Comparison of ENCODE assay signal across 17 cellular contexts in the genomic region with DNA sequence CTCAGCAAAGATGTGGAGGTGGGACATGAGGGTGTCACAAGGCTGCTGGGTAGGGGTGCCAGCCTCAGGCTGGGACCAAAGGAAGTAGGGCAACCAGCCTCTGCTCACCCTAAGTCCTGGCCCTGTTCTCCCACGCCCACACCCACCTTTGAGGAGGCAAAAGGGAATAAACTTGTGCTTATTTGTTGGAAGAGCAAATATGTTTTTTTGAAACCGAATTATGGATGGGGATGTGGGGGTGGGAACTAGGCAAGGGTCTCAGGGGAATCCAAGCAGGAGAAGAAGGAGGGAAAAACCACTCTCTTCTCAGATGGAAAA. TPM values are rescaled to one million over a fixed set of nuclear protein-coding genes. Genes with fewer than 3 reads are reported as not detected.
DNase-seq lines count a peak whose midpoint lies in the region; ATAC-seq, FAIRE-seq and TF ChIP-seq lines count a peak whose summit lies in the region.
"Had no signal": no experiment of that assay in that cellular context is flagged by ENCODE, and none has a peak within 500 bp of the region (broad histone marks: within the 10 kb centered on the region; RNA-seq: fewer than 3 reads in every experiment).

No MANE protein-coding gene starts in this region.

- no peaks in the 10 kb centered on the region for H3K36me3 ChIP-seq in astrocyte (ENCODE audit: insufficient read depth, low read length)
- no peaks in the 10 kb centered on the region for H3K36me3 ChIP-seq in suprapubic skin

- peak overlapping the region; percentile 2 for H2AFZ ChIP-seq in astrocyte (ENCODE audit: low read depth, low read length)

- no peak for ATAC-seq in memory B cell (ENCODE audit: low read depth)
- no peak for ATAC-seq in left colon
- ATAC-seq: esophagus mucosa, T-cell had no signal

- TF ChIP-seq POLR2A in suprapubic skin (IDR thresholded peaks at IDR 0.05), result no peak

- no peak overlapping the region for H3K4me3 ChIP-seq in astrocyte (ENCODE audit: insufficient read depth, low read depth, low read length)
- H3K4me3 ChIP-seq in suprapubic skin, result no peak overlapping the region
- H3K4me3 ChIP-seq: testis had no signal

- peaks cover 34% of the 10 kb centered on the region for H3K4me1 Mint-ChIP-seq in astrocyte (ENCODE audit: low read depth, unreplicated experiment)
- H3K4me1 Mint-ChIP-seq in memory B cell, result peaks cover 27% of the 10 kb centered on the region

- DNase-seq in activated CD8-positive, alpha-beta memory T cell treated with anti-CD3 and anti-CD28 coated beads, Interleukin-2, amount 50 U/mL, for 48 hours, result peak; percentile 50
- no peak for DNase-seq in activated CD8-positive, alpha-beta memory T cell treated with anti-CD3 and anti-CD28 coated beads, Interleukin-2, amount 50 U/mL, for 4 hours
- DNase-seq in astrocyte (ENCODE audit: low read depth), result no peak
- no peak for DNase-seq in memory B cell (ENCODE audit: low spot score in 2 of 2)
- DNase-seq in suprapubic skin (ENCODE audit: low spot score in 2 of 2), result no peak
- no peak for DNase-seq in left colon
- DNase-seq in NCI-H2196 (lab: John Stamatoyannopoulos, UW; ENCODE audit: unreplicated experiment), result no peak
- no peak for DNase-seq in Kasumi-1 (lab: John Stamatoyannopoulos, UW)
- DNase-seq: ACHN; activated naive CD4-positive, alpha-beta T cell; central memory CD4-positive, alpha-beta T cell; NCI-H1048; NCI-H345; T-cell had no signal

- WGBS in suprapubic skin, result 50% methylated on average over 2 of the region's 2 CpGs

- H3K9me3 Mint-ChIP-seq in astrocyte (ENCODE audit: unreplicated experiment) (no peaks in the 10 kb centered on the region), memory B cell (no peaks in the 10 kb centered on the region)
- H3K9me3 Mint-ChIP-seq: T-cell had no signal

- H3K9ac ChIP-seq in astrocyte (ENCODE audit: low read length), result no peak overlapping the region

- TF ChIP-seq CTCF in astrocyte (IDR thresholded peaks at IDR 0.05; ENCODE audit: insufficient read depth, low read depth, low read length) (no peak), suprapubic skin (IDR thresholded peaks at IDR 0.05) (no peak)

- no peaks in the 10 kb centered on the region for H3K27me3 ChIP-seq in astrocyte (ENCODE audit: insufficient read depth, low read length)
- H3K27me3 ChIP-seq in suprapubic skin, result no peaks in the 10 kb centered on the region
- H3K27me3 ChIP-seq: testis had no signal

- H3K27me3 Mint-ChIP-seq in astrocyte (ENCODE audit: low read depth, unreplicated experiment) (no peaks in the 10 kb centered on the region), memory B cell (no peaks in the 10 kb centered on the region)
- H3K27me3 Mint-ChIP-seq: T-cell had no signal

- peaks cover under 1% of the 10 kb centered on the region for H3K36me3 Mint-ChIP-seq in astrocyte (ENCODE audit: low read depth, unreplicated experiment)
- H3K36me3 Mint-ChIP-seq in memory B cell, result no peaks in the 10 kb centered on the region
- H3K36me3 Mint-ChIP-seq: T-cell had no signal

- no peaks in the 10 kb centered on the region for H4K20me1 ChIP-seq in astrocyte (ENCODE audit: insufficient read depth, low read length)

- H3K27ac Mint-ChIP-seq in astrocyte (ENCODE audit: unreplicated experiment), result no peak overlapping the region
- H3K27ac Mint-ChIP-seq in memory B cell, result peak overlapping the region; percentile 38
- H3K27ac Mint-ChIP-seq: T-cell had no signal

- H3K27ac ChIP-seq in astrocyte (ENCODE audit: low read depth, low read length) (no peak overlapping the region), suprapubic skin (peak overlapping the region; percentile 100)

- no peak for FAIRE-seq in astrocyte (lab: Jason Lieb, UNC)
- FAIRE-seq: D721Med had no signal

- no peak for TF ChIP-seq EP300 in suprapubic skin (IDR thresholded peaks at IDR 0.05)

- no peaks in the 10 kb centered on the region for H3K9me3 ChIP-seq in astrocyte (ENCODE audit: insufficient read depth, low read depth, low read length)
- no peaks in the 10 kb centered on the region for H3K9me3 ChIP-seq in suprapubic skin
- H3K9me3 ChIP-seq: testis had no signal

- H3K4me3 Mint-ChIP-seq in astrocyte (ENCODE audit: unreplicated experiment), result no peak overlapping the region
- no peak overlapping the region for H3K4me3 Mint-ChIP-seq in memory B cell
- H3K4me3 Mint-ChIP-seq: T-cell had no signal

- H3K4me2 ChIP-seq in astrocyte (ENCODE audit: low read length), result no peak overlapping the region

- intact Hi-C loops in left colon (cut with DNase I, micrococcal nuclease), result loop anchor here in 1 of 2 donors (5.0 kb wide), 1 partner anchor 267 kb away; no protein-coding TSS in a partner anchor

- H3K4me1 ChIP-seq in astrocyte (ENCODE audit: insufficient read depth, low read length), result peaks cover 31% of the 10 kb centered on the region
- peaks cover 66% of the 10 kb centered on the region for H3K4me1 ChIP-seq in suprapubic skin

- peaks cover under 1% of the 10 kb centered on the region for H3K79me2 ChIP-seq in astrocyte (ENCODE audit: insufficient read depth, low read length)

RNA-seq across cellular contexts. Expression of gene BHLHE40, which starts 10.4 kb away (rescaled TPM):
- total RNA-seq in astrocyte (156 and 185 TPM in 2 replicates), suprapubic skin (100 to 1,000 TPM in 1 of 4 donors, 10 to 100 TPM in 3; 63.0 to 154 (median 93.3) TPM), left colon (10 to 100 TPM; 40.8 to 74.0 TPM)
